ENCODE assay signal across 11 cellular contexts in genomic region chr12:6915789-6916285, GRCh38. TPM values are rescaled to one million over a fixed set of nuclear protein-coding genes. Genes with fewer than 3 reads are reported as not detected.
DNase-seq lines count a peak whose midpoint lies in the region; ATAC-seq and TF ChIP-seq lines count a peak whose summit lies in the region.
"Had no signal": no experiment of that assay in that cellular context is flagged by ENCODE, and none has a peak within 500 bp of the region (broad histone marks: within the 10 kb centered on the region; RNA-seq: fewer than 3 reads in every experiment).

No MANE protein-coding gene starts in this region.

- H3K27me3 ChIP-seq in adrenal gland: no peaks in the 10 kb centered on the region
- H3K27me3 ChIP-seq: MG63 had no signal

- H3K27ac ChIP-seq in adrenal gland: no peak overlapping the region

- H3K27me3 Mint-ChIP-seq in T-helper 2 cell treated with Interferon-gamma antibody and Interleukin-4, amounts not matched to agents 5 μg/mL and 100 μg/mL, for 36 hours (ENCODE audit: low read depth): no peaks in the 10 kb centered on the region
- H3K27me3 Mint-ChIP-seq in T-helper 17 cell: no peaks in the 10 kb centered on the region
- no peaks in the 10 kb centered on the region for H3K27me3 Mint-ChIP-seq in stimulated activated memory B cell treated with anti-CD40 and anti-IgM and Interleukin-4, amounts not matched to agents 10 μg/mL and 1 μg/mL and 100 μg/mL, for 72 hours

- no peaks in the 10 kb centered on the region for H3K9me3 ChIP-seq in T-helper 17 cell (ENCODE audit: control insufficient read depth, low read length, poor library complexity, severe bottlenecking)
- no peaks in the 10 kb centered on the region for H3K9me3 ChIP-seq in adrenal gland (replicated peaks in 1 of 3)
- H3K9me3 ChIP-seq: MG63 had no signal

- DNase-seq in T-helper 2 cell treated with Interferon-gamma antibody and Interleukin-4, amounts not matched to agents 5 μg/mL and 100 μg/mL, for 36 hours (ENCODE audit: low spot score): no peak
- no peak for DNase-seq in T-helper 2 cell
- no peak for DNase-seq in T-helper 17 cell
- no peak for DNase-seq in fibroblast of the aortic adventitia (ENCODE audit: low read depth)
- DNase-seq in activated effector memory CD4-positive, alpha-beta T cell treated with Interleukin-2 at 50 U/mL for 16 hours: no peak
- DNase-seq in adrenal gland: no peak
- no peak for DNase-seq in NCI-H345 treated with DMSO at 0.1 percent for 48 hours (lab: John Stamatoyannopoulos, UW; ENCODE audit: unreplicated experiment)
- DNase-seq: MG63 had no signal

- WGBS in adrenal gland, 4 donors: 81 to 86% (median 82%) methylated on average over 11 to 14 of the region's 14 CpGs

- peak overlapping the region; percentile 75 for H3K27ac Mint-ChIP-seq in T-helper 2 cell treated with Interferon-gamma antibody and Interleukin-4, amounts not matched to agents 5 μg/mL and 100 μg/mL, for 36 hours
- peak overlapping the region; percentile 85 for H3K27ac Mint-ChIP-seq in T-helper 17 cell
- H3K27ac Mint-ChIP-seq in stimulated activated memory B cell treated with anti-CD40 and anti-IgM and Interleukin-4, amounts not matched to agents 10 μg/mL and 1 μg/mL and 100 μg/mL, for 72 hours: peak overlapping the region; percentile 91

- H3K4me1 ChIP-seq in adrenal gland (replicated peaks in 1 of 2): peaks cover 6 to 12% of the 10 kb centered on the region in 2 donors

- intact Hi-C loops in adrenal gland (cut with DNase I): no loop called here

- peaks cover 28% of the 10 kb centered on the region for H3K4me1 Mint-ChIP-seq in T-helper 2 cell treated with Interferon-gamma antibody and Interleukin-4, amounts not matched to agents 5 μg/mL and 100 μg/mL, for 36 hours (ENCODE audit: low read depth)
- H3K4me1 Mint-ChIP-seq in T-helper 17 cell: peaks cover 42% of the 10 kb centered on the region
- H3K4me1 Mint-ChIP-seq in stimulated activated memory B cell treated with anti-CD40 and anti-IgM and Interleukin-4, amounts not matched to agents 10 μg/mL and 1 μg/mL and 100 μg/mL, for 72 hours: peaks cover 36% of the 10 kb centered on the region

- ATAC-seq in T-helper 17 cell: no peak
- no peak for ATAC-seq in stimulated activated memory B cell treated with anti-CD40 and anti-IgM and Interleukin-4, amounts not matched to agents 10 μg/mL and 1 μg/mL and 100 μg/mL, for 72 hours

- H3K4me3 Mint-ChIP-seq in T-helper 2 cell treated with Interferon-gamma antibody and Interleukin-4, amounts not matched to agents 5 μg/mL and 100 μg/mL, for 36 hours: peak overlapping the region; percentile 95
- H3K4me3 Mint-ChIP-seq in T-helper 17 cell: peak overlapping the region; percentile 75
- H3K4me3 Mint-ChIP-seq in stimulated activated memory B cell treated with anti-CD40 and anti-IgM and Interleukin-4, amounts not matched to agents 10 μg/mL and 1 μg/mL and 100 μg/mL, for 72 hours: peak overlapping the region; percentile 98

- peaks cover 0 to 5% of the 10 kb centered on the region in 2 donors for H3K36me3 ChIP-seq in adrenal gland (replicated peaks in 1 of 2)

- peak overlapping the region; percentile 82 for H3K4me3 ChIP-seq in fibroblast of the aortic adventitia (ENCODE audit: low read depth, low read length)
- H3K4me3 ChIP-seq in adrenal gland: no peak overlapping the region

- TF ChIP-seq CTCF in fibroblast of the aortic adventitia (IDR thresholded peaks at IDR 0.05; ENCODE audit: insufficient read depth, low read length) (no peak), adrenal gland (IDR thresholded peaks at IDR 0.05) (no peak)

- no peak for TF ChIP-seq POLR2A in adrenal gland (IDR thresholded peaks at IDR 0.05)

- no peaks in the 10 kb centered on the region for H3K9me3 Mint-ChIP-seq in T-helper 2 cell treated with Interferon-gamma antibody and Interleukin-4, amounts not matched to agents 5 μg/mL and 100 μg/mL, for 36 hours
- no peaks in the 10 kb centered on the region for H3K9me3 Mint-ChIP-seq in stimulated activated memory B cell treated with anti-CD40 and anti-IgM and Interleukin-4, amounts not matched to agents 10 μg/mL and 1 μg/mL and 100 μg/mL, for 72 hours

- peaks cover 34% of the 10 kb centered on the region for H3K36me3 Mint-ChIP-seq in T-helper 2 cell treated with Interferon-gamma antibody and Interleukin-4, amounts not matched to agents 5 μg/mL and 100 μg/mL, for 36 hours (ENCODE audit: low read depth)
- H3K36me3 Mint-ChIP-seq in T-helper 17 cell (ENCODE audit: low read depth): peaks cover 9% of the 10 kb centered on the region
- peaks cover 21% of the 10 kb centered on the region for H3K36me3 Mint-ChIP-seq in stimulated activated memory B cell treated with anti-CD40 and anti-IgM and Interleukin-4, amounts not matched to agents 10 μg/mL and 1 μg/mL and 100 μg/mL, for 72 hours

RNA-seq across cellular contexts. Expression of gene ENO2, which starts 1.5 kb away (rescaled TPM):
- total RNA-seq in T-helper 17 cell (10 to 100 TPM; 80.2 to 80.7 TPM), fibroblast of the aortic adventitia (ENCODE audit: low replicate concordance) (8.7 and 12.7 TPM in 2 replicates), adrenal gland (10 to 100 TPM in 7 of 8 donors, 1 to 10 TPM in 1; 8.0 to 53.6 (median 35.1) TPM)
- 100 to 1,000 TPM in 1 of 3 donors, 10 to 100 TPM in 2; 29.5 to 113 (median 42.3) TPM for polyA plus RNA-seq in adrenal gland

RNA-seq across cellular contexts. Expression of gene LRRC23, which starts 11.2 kb away (rescaled TPM):
- 10 to 100 TPM in 1 of 2 donors, 1 to 10 TPM in 1; 7.3 to 13.4 TPM for total RNA-seq in T-helper 17 cell
- 7.0 and 62.6 TPM in 2 replicates for total RNA-seq in fibroblast of the aortic adventitia (ENCODE audit: low replicate concordance)
- 10 to 100 TPM in 5 of 8 donors, 1 to 10 TPM in 3; 6.9 to 18.6 (median 13.2) TPM for total RNA-seq in adrenal gland
- polyA plus RNA-seq in adrenal gland: 10 to 100 TPM; 11.0 to 29.0 (median 13.8) TPM

RNA-seq across cellular contexts. Expression of gene ATN1, which starts 11.9 kb away (rescaled TPM):
- total RNA-seq in T-helper 17 cell (10 to 100 TPM; 24.1 to 28.9 TPM), fibroblast of the aortic adventitia (ENCODE audit: low replicate concordance) (13.6 and 13.8 TPM in 2 replicates), adrenal gland (100 to 1,000 TPM in 4 of 8 donors, 10 to 100 TPM in 4; 51.0 to 263 (median 110) TPM)
- polyA plus RNA-seq in adrenal gland: 100 to 1,000 TPM in 2 of 3 donors, 10 to 100 TPM in 1; 57.4 to 482 (median 258) TPM

RNA-seq across cellular contexts. Expression of gene RNU7-1, which starts 27.8 kb away (rescaled TPM):
- not detected for total RNA-seq in T-helper 17 cell
- not detected in 2 replicates for total RNA-seq in fibroblast of the aortic adventitia (ENCODE audit: low replicate concordance)
- not detected for total RNA-seq in adrenal gland
- polyA plus RNA-seq in adrenal gland: not detected
- total RNA-seq: mononuclear cell, ureter had no signal

RNA-seq across cellular contexts. Expression of gene C12orf57, which starts 28.0 kb away (rescaled TPM):
- total RNA-seq in T-helper 17 cell (100 to 1,000 TPM; 192 to 226 TPM), fibroblast of the aortic adventitia (ENCODE audit: low replicate concordance) (100 and 156 TPM in 2 replicates), adrenal gland (100 to 1,000 TPM; 152 to 505 (median 289) TPM)
- 100 to 1,000 TPM in 2 of 3 donors, 10 to 100 TPM in 1; 58.4 to 335 (median 271) TPM for polyA plus RNA-seq in adrenal gland
